Comparison of ENCODE assay signal across 8 cellular contexts in genomic region chr7:66696774-66697191, GRCh38. TPM values are rescaled to one million over a fixed set of nuclear protein-coding genes. Genes with fewer than 3 reads are reported as not detected.
DNase-seq lines count a peak whose midpoint lies in the region; ATAC-seq lines count a peak whose summit lies in the region.

No MANE protein-coding gene starts in this region.

- ATAC-seq in memory B cell (ENCODE audit: low read depth) (no peak), HG03565 (IDR thresholded peaks at IDR 0.05; ENCODE audit: unreplicated experiment) (no peak)

- H3K27me3 Mint-ChIP-seq in memory B cell, result no peaks in the 10 kb centered on the region
- H3K27me3 Mint-ChIP-seq in activated T-helper 2 cell treated with anti-CD3 and anti-CD28 coated beads, Interferon-gamma antibody, Interleukin-2, Interleukin-4, amounts not matched to agents 10 μg/mL and 5 μg/mL and 100 μg/mL, durations not matched to agents 14 hours and 24 hours and 36 hours (ENCODE audit: low read depth), result no peaks in the 10 kb centered on the region

- DNase-seq in DMS 273 (lab: John Stamatoyannopoulos, UW; ENCODE audit: unreplicated experiment) (peak; percentile 100), Kasumi-1 (lab: John Stamatoyannopoulos, UW) (peak; percentile 12 to 19), UCSD-AML1 (lab: John Stamatoyannopoulos, UW; ENCODE audit: unreplicated experiment) (peak; percentile 8), memory B cell (ENCODE audit: low spot score in 2 of 2) (no peak), T-helper 9 cell (no peak), NK-92 (lab: John Stamatoyannopoulos, UW; ENCODE audit: unreplicated experiment) (no peak)
- no peak for DNase-seq in activated T-helper 2 cell treated with anti-CD3 and anti-CD28 coated beads, Interferon-gamma antibody, Interleukin-2, Interleukin-4, amounts not matched to agents 10 μg/mL and 5 μg/mL and 100 μg/mL, durations not matched to agents 14 hours and 24 hours and 36 hours (ENCODE audit: low spot score)

- H3K4me1 Mint-ChIP-seq in memory B cell, result peaks cover 3% of the 10 kb centered on the region
- no peaks in the 10 kb centered on the region for H3K4me1 Mint-ChIP-seq in activated T-helper 2 cell treated with anti-CD3 and anti-CD28 coated beads, Interferon-gamma antibody, Interleukin-2, Interleukin-4, amounts not matched to agents 10 μg/mL and 5 μg/mL and 100 μg/mL, durations not matched to agents 14 hours and 24 hours and 36 hours (ENCODE audit: low read depth)

- intact Hi-C loops in activated T-helper 2 cell treated with anti-CD3 and anti-CD28 coated beads, Interferon-gamma antibody, Interleukin-2, Interleukin-4, amounts not matched to agents 10 μg/mL and 5 μg/mL and 100 μg/mL, durations not matched to agents 14 hours and 24 hours and 36 hours (cut with micrococcal nuclease), result no loop called here

- no peak overlapping the region for H3K4me3 Mint-ChIP-seq in memory B cell
- no peak overlapping the region for H3K4me3 Mint-ChIP-seq in activated T-helper 2 cell treated with anti-CD3 and anti-CD28 coated beads, Interferon-gamma antibody, Interleukin-2, Interleukin-4, amounts not matched to agents 10 μg/mL and 5 μg/mL and 100 μg/mL, durations not matched to agents 14 hours and 24 hours and 36 hours (ENCODE audit: low read depth)

- H3K9me3 Mint-ChIP-seq in memory B cell, result no peaks in the 10 kb centered on the region
- no peaks in the 10 kb centered on the region for H3K9me3 Mint-ChIP-seq in activated T-helper 2 cell treated with anti-CD3 and anti-CD28 coated beads, Interferon-gamma antibody, Interleukin-2, Interleukin-4, amounts not matched to agents 10 μg/mL and 5 μg/mL and 100 μg/mL, durations not matched to agents 14 hours and 24 hours and 36 hours

- peak overlapping the region; percentile 6 for H3K27ac Mint-ChIP-seq in memory B cell
- no peak overlapping the region for H3K27ac Mint-ChIP-seq in activated T-helper 2 cell treated with anti-CD3 and anti-CD28 coated beads, Interferon-gamma antibody, Interleukin-2, Interleukin-4, amounts not matched to agents 10 μg/mL and 5 μg/mL and 100 μg/mL, durations not matched to agents 14 hours and 24 hours and 36 hours

- H3K36me3 Mint-ChIP-seq in memory B cell, result peaks cover 5% of the 10 kb centered on the region
- no peaks in the 10 kb centered on the region for H3K36me3 Mint-ChIP-seq in activated T-helper 2 cell treated with anti-CD3 and anti-CD28 coated beads, Interferon-gamma antibody, Interleukin-2, Interleukin-4, amounts not matched to agents 10 μg/mL and 5 μg/mL and 100 μg/mL, durations not matched to agents 14 hours and 24 hours and 36 hours (ENCODE audit: low read depth)

RNA-seq across cellular contexts. Expression of gene RABGEF1, which starts 43.8 kb away (rescaled TPM):
- 24.5 and 26.3 TPM in 2 replicates for total RNA-seq in activated T-helper 2 cell treated with anti-CD3 and anti-CD28 coated beads, Interferon-gamma antibody, Interleukin-2, Interleukin-4, amounts not matched to agents 10 μg/mL and 5 μg/mL and 100 μg/mL, durations not matched to agents 14 hours and 24 hours and 36 hours

Comparison
In these comparisons a context has a peak if more than half of its experiments do, and no peak if none do; other contexts are left out.
1. DNase-seq: peak in DMS 273 (single experiment), Kasumi-1 (2 of 2) and UCSD-AML1 (single experiment); none in memory B cell (0 of 2), activated T-helper 2 cell treated with anti-CD3 and anti-CD28 coated beads, Interferon-gamma antibody, Interleukin-2, Interleukin-4, amounts not matched to agents 10 μg/mL and 5 μg/mL and 100 μg/mL, durations not matched to agents 14 hours and 24 hours and 36 hours (single experiment), T-helper 9 cell (single experiment) and NK-92 (single experiment).